ENCODE assay signal across 1 cellular context in genomic region chr15:76987896-76988860, GRCh38.
TF ChIP-seq lines count a peak whose summit lies in the region.

No MANE protein-coding gene starts in this region.

TF ChIP-seq in GM12878, 131 proteins besides CTCF, POLR2A, EP300 and RAD21 (continued from another document and continues in another):
- TF ChIP-seq E4F1 (IDR thresholded peaks at IDR 0.05; ENCODE audit: borderline replicate concordance, partially characterized antibody) (no peak), EZH2 (IDR thresholded peaks at IDR 0.05; ENCODE audit: borderline replicate concordance, control insufficient read depth, low read depth, low read length) (no peak), TCF3 (IDR thresholded peaks at IDR 0.05; ENCODE audit: borderline replicate concordance, insufficient read depth, low read depth, low read length) (no peak), ZNF274 (IDR thresholded peaks at IDR 0.05; ENCODE audit: insufficient read depth, insufficient read length) (no peak), ZBTB33 (IDR thresholded peaks at IDR 0.05) (no peak), NFXL1 (IDR thresholded peaks at IDR 0.05; ENCODE audit: borderline replicate concordance) (no peak), JUND (IDR thresholded peaks at IDR 0.05; ENCODE audit: low read depth, low read length) (peak; percentile 85), CBFB (IDR thresholded peaks at IDR 0.05; ENCODE audit: low read depth) (no peak), TARDBP (IDR thresholded peaks at IDR 0.05; ENCODE audit: borderline replicate concordance) (no peak), IRF3 (IDR thresholded peaks at IDR 0.05) (no peak), LARP7 (IDR thresholded peaks at IDR 0.05) (no peak), ZNF622 (IDR thresholded peaks at IDR 0.05) (no peak), IRF5 (IDR thresholded peaks at IDR 0.05; ENCODE audit: borderline replicate concordance) (no peak), HCFC1 (IDR thresholded peaks at IDR 0.05; ENCODE audit: low read length) (no peak), EED (IDR thresholded peaks at IDR 0.05; ENCODE audit: low read depth) (peak; percentile 93), ZNF592 (IDR thresholded peaks at IDR 0.05) (no peak), ZBTB40 (IDR thresholded peaks at IDR 0.05; ENCODE audit: borderline replicate concordance) (0 out of 2 replicates have a peak, but pooled peaks have one; percentile 21), POLR2AphosphoS5 (IDR thresholded peaks at IDR 0.05; ENCODE audit: low read length) (no peak), SUZ12 (IDR thresholded peaks at IDR 0.05; ENCODE audit: unreplicated experiment) (no peak), NR2C1 (IDR thresholded peaks at IDR 0.05) (no peak), CHD4 (IDR thresholded peaks at IDR 0.05) (no peak), ZNF687 (IDR thresholded peaks at IDR 0.05) (0 out of 2 replicates have a peak, but pooled peaks have one; percentile 23), BMI1 (IDR thresholded peaks at IDR 0.05; ENCODE audit: borderline replicate concordance) (peak; percentile 80; the same call in 1 of the 2 replicates), RBBP5 (conservative IDR thresholded peaks at IDR 0.05) (no peak), MTA2 (IDR thresholded peaks at IDR 0.05; ENCODE audit: low read depth) (peak; percentile 93)
- TF ChIP-seq, protein P1, sequence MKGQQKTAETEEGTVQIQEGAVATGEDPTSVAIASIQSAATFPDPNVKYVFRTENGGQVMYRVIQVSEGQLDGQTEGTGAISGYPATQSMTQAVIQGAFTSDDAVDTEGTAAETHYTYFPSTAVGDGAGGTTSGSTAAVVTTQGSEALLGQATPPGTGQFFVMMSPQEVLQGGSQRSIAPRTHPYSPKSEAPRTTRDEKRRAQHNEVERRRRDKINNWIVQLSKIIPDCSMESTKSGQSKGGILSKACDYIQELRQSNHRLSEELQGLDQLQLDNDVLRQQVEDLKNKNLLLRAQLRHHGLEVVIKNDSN (IDR thresholded peaks at IDR 0.05; ENCODE audit: borderline replicate concordance, extremely low read length, insufficient read depth, low read depth, low read length) = no peak
- TF ChIP-seq, protein P2, sequence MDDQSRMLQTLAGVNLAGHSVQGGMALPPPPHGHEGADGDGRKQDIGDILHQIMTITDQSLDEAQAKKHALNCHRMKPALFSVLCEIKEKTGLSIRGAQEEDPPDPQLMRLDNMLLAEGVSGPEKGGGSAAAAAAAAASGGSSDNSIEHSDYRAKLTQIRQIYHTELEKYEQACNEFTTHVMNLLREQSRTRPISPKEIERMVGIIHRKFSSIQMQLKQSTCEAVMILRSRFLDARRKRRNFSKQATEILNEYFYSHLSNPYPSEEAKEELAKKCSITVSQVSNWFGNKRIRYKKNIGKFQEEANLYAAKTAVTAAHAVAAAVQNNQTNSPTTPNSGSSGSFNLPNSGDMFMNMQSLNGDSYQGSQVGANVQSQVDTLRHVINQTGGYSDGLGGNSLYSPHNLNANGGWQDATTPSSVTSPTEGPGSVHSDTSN (IDR thresholded peaks at IDR 0.05; ENCODE audit: insufficient replicate concordance, low read depth, low read length) = no peak
- TF ChIP-seq, protein P3, sequence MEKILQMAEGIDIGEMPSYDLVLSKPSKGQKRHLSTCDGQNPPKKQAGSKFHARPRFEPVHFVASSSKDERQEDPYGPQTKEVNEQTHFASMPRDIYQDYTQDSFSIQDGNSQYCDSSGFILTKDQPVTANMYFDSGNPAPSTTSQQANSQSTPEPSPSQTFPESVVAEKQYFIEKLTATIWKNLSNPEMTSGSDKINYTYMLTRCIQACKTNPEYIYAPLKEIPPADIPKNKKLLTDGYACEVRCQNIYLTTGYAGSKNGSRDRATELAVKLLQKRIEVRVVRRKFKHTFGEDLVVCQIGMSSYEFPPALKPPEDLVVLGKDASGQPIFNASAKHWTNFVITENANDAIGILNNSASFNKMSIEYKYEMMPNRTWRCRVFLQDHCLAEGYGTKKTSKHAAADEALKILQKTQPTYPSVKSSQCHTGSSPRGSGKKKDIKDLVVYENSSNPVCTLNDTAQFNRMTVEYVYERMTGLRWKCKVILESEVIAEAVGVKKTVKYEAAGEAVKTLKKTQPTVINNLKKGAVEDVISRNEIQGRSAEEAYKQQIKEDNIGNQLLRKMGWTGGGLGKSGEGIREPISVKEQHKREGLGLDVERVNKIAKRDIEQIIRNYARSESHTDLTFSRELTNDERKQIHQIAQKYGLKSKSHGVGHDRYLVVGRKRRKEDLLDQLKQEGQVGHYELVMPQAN (conservative IDR thresholded peaks at IDR 0.05) = no peak; the same call in 1 of the 2 replicates
- TF ChIP-seq, protein P4, sequence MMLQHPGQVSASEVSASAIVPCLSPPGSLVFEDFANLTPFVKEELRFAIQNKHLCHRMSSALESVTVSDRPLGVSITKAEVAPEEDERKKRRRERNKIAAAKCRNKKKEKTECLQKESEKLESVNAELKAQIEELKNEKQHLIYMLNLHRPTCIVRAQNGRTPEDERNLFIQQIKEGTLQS (IDR thresholded peaks at IDR 0.05; ENCODE audit: borderline replicate concordance, extremely low read depth, low read depth, low read length) = no peak
